Comparison of ENCODE assay signal across 11 cellular contexts in genomic region chr10:30742471-30742870, GRCh38.
DNase-seq lines count a peak whose midpoint lies in the region; ATAC-seq and TF ChIP-seq lines count a peak whose summit lies in the region.
"Had no signal": no experiment of that assay in that cellular context is flagged by ENCODE, and none has a peak within 500 bp of the region (broad histone marks: within the 10 kb centered on the region; RNA-seq: fewer than 3 reads in every experiment).

No MANE protein-coding gene starts in this region.

- H3K4me1 ChIP-seq in left lung = no peaks in the 10 kb centered on the region

- intact Hi-C loops in left lung (cut with DNase I) = no loop called here

- DNase-seq in memory B cell (ENCODE audit: low spot score in 2 of 2) = no peak
- no peak for DNase-seq in left lung
- DNase-seq in A172 (ENCODE audit: low spot score) = no peak
- no peak for DNase-seq in iPS-NIHi7 (ENCODE audit: extremely low spot score)
- DNase-seq: activated CD4-positive, alpha-beta T cell treated with anti-CD3 and anti-CD28 coated beads for 1 hour; HFFc6; NCI-H1105 treated with DMSO at 0.1 percent for 48 hours; occipital lobe had no signal

- peaks cover 1% of the 10 kb centered on the region for H3K27me3 Mint-ChIP-seq in memory B cell

- no peak overlapping the region for H3K4me3 ChIP-seq in left lung

- no peaks in the 10 kb centered on the region for H3K36me3 ChIP-seq in left lung

- H3K27ac Mint-ChIP-seq in memory B cell = no peak overlapping the region
- H3K27ac Mint-ChIP-seq: HFFc6 had no signal

- no peak overlapping the region for H3K27ac ChIP-seq in left lung

- no peaks in the 10 kb centered on the region for H3K36me3 Mint-ChIP-seq in memory B cell

- peak; percentile 91 for ATAC-seq in GM18909 (IDR thresholded peaks at IDR 0.05; ENCODE audit: poor library complexity, unreplicated experiment)
- peak; percentile 68 for ATAC-seq in GM21526 (IDR thresholded peaks at IDR 0.05; ENCODE audit: low FRiP score, unreplicated experiment)
- ATAC-seq in HG03175 (IDR thresholded peaks at IDR 0.05; ENCODE audit: unreplicated experiment) = peak; percentile 82
- ATAC-seq in memory B cell (ENCODE audit: low read depth) = peak; percentile 73
- no peak for ATAC-seq in left lung

- no peak overlapping the region for H3K4me3 Mint-ChIP-seq in memory B cell
- H3K4me3 Mint-ChIP-seq: HFFc6 had no signal

- H3K4me1 Mint-ChIP-seq in memory B cell = peaks cover 14% of the 10 kb centered on the region

- no peak for TF ChIP-seq CTCF in left lung (IDR thresholded peaks at IDR 0.05)

- H3K27me3 ChIP-seq in left lung = no peaks in the 10 kb centered on the region

- peaks cover 0 to 3% of the 10 kb centered on the region in 2 donors for H3K9me3 ChIP-seq in left lung

- no peaks in the 10 kb centered on the region for H3K9me3 Mint-ChIP-seq in memory B cell
- H3K9me3 Mint-ChIP-seq: HFFc6 had no signal
